In the genomic region with DNA sequence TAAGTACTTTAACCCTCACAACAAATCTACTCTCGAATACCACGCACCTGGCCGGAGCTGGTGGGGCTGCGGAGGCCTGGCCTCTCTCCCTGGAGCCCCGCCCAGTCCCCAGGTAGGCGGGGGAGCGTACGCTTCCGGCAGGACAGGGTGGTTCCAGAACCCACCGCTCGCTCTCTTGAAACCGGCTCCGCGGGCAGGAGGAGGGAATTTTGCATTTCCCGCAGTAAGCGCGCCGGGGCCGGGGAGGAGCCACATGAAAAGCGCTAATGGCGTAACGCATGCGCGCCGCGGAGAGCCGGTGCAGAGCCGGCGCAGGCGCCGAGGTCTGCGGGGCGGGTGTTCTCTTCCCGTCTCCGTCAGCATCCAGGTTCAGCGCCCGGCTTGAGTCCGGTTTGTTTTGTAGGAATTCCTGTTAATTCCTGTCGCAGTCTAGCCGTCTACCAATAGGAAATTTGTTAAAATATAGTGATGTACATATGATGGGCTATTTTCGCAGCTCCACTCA, we compare ENCODE assay signal across 8 cellular contexts. TPM values are rescaled to one million over a fixed set of nuclear protein-coding genes. Genes with fewer than 3 reads are reported as not detected.
DNase-seq lines count a peak whose midpoint lies in the region; TF ChIP-seq lines count a peak whose summit lies in the region.

No MANE protein-coding gene starts in this region.

- intact Hi-C loops in left ventricle myocardium inferior (cut with micrococcal nuclease): no loop called here

- peak overlapping the region; percentile 79 for H3K4me3 Mint-ChIP-seq in HFFc6
- peak overlapping the region; percentile 67 for H3K4me3 Mint-ChIP-seq in progenitor cell of endocrine pancreas (ENCODE audit: low read depth)

- no peaks in the 10 kb centered on the region for H3K36me3 Mint-ChIP-seq in HFFc6 (ENCODE audit: low read depth)
- H3K36me3 Mint-ChIP-seq in progenitor cell of endocrine pancreas (ENCODE audit: insufficient read depth): no peaks in the 10 kb centered on the region

- WGBS in urinary bladder: 1% methylated on average over 41 of the region's 41 CpGs

- H3K27me3 Mint-ChIP-seq in HFFc6 (ENCODE audit: insufficient read depth) (no peaks in the 10 kb centered on the region; the same call in 1 of the 2 replicates), progenitor cell of endocrine pancreas (no peaks in the 10 kb centered on the region)

- DNase-seq in GM10248 (ENCODE audit: extremely low spot score) (peak; percentile 74), HFFc6 (peak; percentile 73), NB4 (ENCODE audit: low read depth) (peak; percentile 18), SW480 (ENCODE audit: low spot score) (peak; percentile 90), adipocyte (ENCODE audit: low read depth) (peak; percentile 93), left ventricle myocardium inferior (peak; percentile 80), progenitor cell of endocrine pancreas (ENCODE audit: low spot score, unreplicated experiment) (peak; percentile 91)

- no peaks in the 10 kb centered on the region for H3K9me3 Mint-ChIP-seq in HFFc6
- no peaks in the 10 kb centered on the region for H3K9me3 Mint-ChIP-seq in progenitor cell of endocrine pancreas (ENCODE audit: low read depth)

- no peak overlapping the region for H3K4me3 ChIP-seq in NB4 (ENCODE audit: low read depth, low read length)
- H3K4me3 ChIP-seq in adipocyte (ENCODE audit: low read length): peak overlapping the region; percentile 86
- peak overlapping the region; percentile 66 for H3K4me3 ChIP-seq in left ventricle myocardium inferior
- peak overlapping the region; percentile 33 for H3K4me3 ChIP-seq in urinary bladder (ENCODE audit: low read depth, low read length)

- POLR2A ChIA-PET in GM10248 (lab: Yijun Ruan, JAX): no interaction called here

- H3K4me1 ChIP-seq in adipocyte (ENCODE audit: control insufficient read depth, insufficient read depth, low read length): no peaks in the 10 kb centered on the region
- peaks cover 21% of the 10 kb centered on the region for H3K4me1 ChIP-seq in left ventricle myocardium inferior
- H3K4me1 ChIP-seq in urinary bladder (ENCODE audit: insufficient read depth): no peaks in the 10 kb centered on the region

- H3K9me3 ChIP-seq in adipocyte (ENCODE audit: control insufficient read depth, low read length): no peaks in the 10 kb centered on the region
- no peaks in the 10 kb centered on the region for H3K9me3 ChIP-seq in left ventricle myocardium inferior (replicated peaks)

- TF ChIP-seq CTCF in GM10248 (IDR thresholded peaks at IDR 0.05; ENCODE audit: control extremely low read depth, extremely low read depth, low read depth, missing control alignments) (no peak), HFFc6 (IDR thresholded peaks at IDR 0.05) (no peak), NB4 (IDR thresholded peaks at IDR 0.05; ENCODE audit: low read depth, low read length) (no peak), left ventricle myocardium inferior (IDR thresholded peaks at IDR 0.05; ENCODE audit: borderline replicate concordance) (peak; percentile 10), progenitor cell of endocrine pancreas (IDR thresholded peaks at IDR 0.05; ENCODE audit: unreplicated experiment) (no peak)

- H3K27ac Mint-ChIP-seq in HFFc6 (peak overlapping the region; percentile 51; the same call in 1 of the 2 replicates), progenitor cell of endocrine pancreas (peak overlapping the region; percentile 74)

- H3K4me1 Mint-ChIP-seq in HFFc6 (ENCODE audit: low read depth): peaks cover 45% of the 10 kb centered on the region
- H3K4me1 Mint-ChIP-seq in progenitor cell of endocrine pancreas (ENCODE audit: low read depth): peaks cover 16% of the 10 kb centered on the region

- TF ChIP-seq POLR2A in NB4 (IDR thresholded peaks at IDR 0.05; ENCODE audit: extremely low read depth, insufficient read length): no peak

- peak overlapping the region; percentile 9 for H3K27ac ChIP-seq in left ventricle myocardium inferior (replicated peaks)
- H3K27ac ChIP-seq in urinary bladder (ENCODE audit: low read depth): no peak overlapping the region

- peak overlapping the region; percentile 83 for H3K9ac ChIP-seq in adipocyte (ENCODE audit: low read length)

- H3K36me3 ChIP-seq in adipocyte (ENCODE audit: control insufficient read depth, insufficient read depth, low read length, severe bottlenecking): no peaks in the 10 kb centered on the region
- H3K36me3 ChIP-seq in left ventricle myocardium inferior: no peaks in the 10 kb centered on the region
- H3K36me3 ChIP-seq in urinary bladder (ENCODE audit: insufficient read depth): no peaks in the 10 kb centered on the region

- CTCF ChIA-PET in GM10248 (lab: Yijun Ruan, JAX): interaction anchor here (1.0 to 4.5 kb wide), 5 partner anchors 9 to 1435 kb away, joined by 3 to 70 read pairs (median 3); no protein-coding TSS in a partner anchor

- H3K27me3 ChIP-seq in adipocyte (replicated peaks; ENCODE audit: control insufficient read depth, insufficient read depth, low read length): no peaks in the 10 kb centered on the region
- H3K27me3 ChIP-seq in left ventricle myocardium inferior (ENCODE audit: low read depth): no peaks in the 10 kb centered on the region

RNA-seq across cellular contexts. Expression of gene CAVIN4, which starts 20.8 kb away (rescaled TPM):
- total RNA-seq in HFFc6 (2021; fragmentation: NEBNext Ultra II Directional; extraction: Animal tissue kit (Norgen Biotek cat#: 25700)): 1 to 10 TPM in 1 of 6 experiments, under 1 TPM in 5; 0.34 to 1.5 (median 0.51) TPM
- total RNA-seq in left ventricle myocardium inferior (50.9 TPM), progenitor cell of endocrine pancreas (14.5 and 18.1 TPM in 2 replicates), urinary bladder (12.8 TPM)
- polyA plus RNA-seq in urinary bladder: 0.20 TPM

Comparison
In these comparisons a context has a peak if more than half of its experiments do, and no peak if none do; other contexts are left out.
1. DNase-seq: peak in every context shown above with its lines; median percentile 93 in adipocyte; 91 in progenitor cell of endocrine pancreas; 90 in SW480; 80 in left ventricle myocardium inferior; 74 in GM10248; 73 in HFFc6; 18 in NB4.